Comparison of ENCODE assay signal across 3 cellular contexts in the genomic region with DNA sequence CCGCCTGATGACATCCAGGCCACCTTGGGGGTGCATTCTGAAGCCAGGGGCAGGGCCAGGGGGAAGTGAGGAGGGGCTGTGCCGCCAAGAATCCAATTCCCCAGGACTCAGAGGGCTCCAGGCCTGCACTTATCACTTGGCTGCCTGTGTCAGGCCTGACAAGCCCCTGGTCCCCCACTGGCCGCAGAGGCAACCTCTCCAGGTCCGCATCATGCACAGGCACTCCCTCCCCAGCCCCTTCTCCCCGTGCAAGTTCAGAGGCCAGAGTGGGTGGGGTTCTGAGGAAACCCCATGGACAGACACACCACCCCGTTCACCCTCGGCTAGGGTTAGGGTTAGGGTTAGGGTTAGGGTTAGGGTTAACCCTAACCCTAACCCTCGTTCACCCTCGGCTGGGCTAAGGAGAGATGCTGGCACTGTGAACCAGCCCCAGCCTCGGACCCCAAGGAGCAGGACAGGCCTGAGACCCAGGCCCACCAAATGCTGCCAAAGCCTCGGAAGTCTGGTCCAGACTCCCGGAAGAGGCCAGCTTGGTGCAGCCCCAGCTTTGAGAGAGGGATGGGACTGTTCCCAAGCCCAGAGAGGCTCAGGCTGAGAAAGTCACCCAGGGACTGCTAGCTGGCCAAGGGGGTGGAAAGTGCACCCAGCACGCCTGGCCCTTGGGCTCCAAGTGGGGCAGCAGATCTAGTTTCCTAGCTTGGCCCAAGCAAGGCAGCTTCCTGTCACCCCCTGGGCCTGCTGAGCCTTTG.
TF ChIP-seq lines count a peak whose summit lies in the region.

No MANE protein-coding gene starts in this region.

TF ChIP-seq in GM23338, 12 proteins besides CTCF, POLR2A, EP300 and RAD21 (continues in another document):
- TF ChIP-seq, protein P1, sequence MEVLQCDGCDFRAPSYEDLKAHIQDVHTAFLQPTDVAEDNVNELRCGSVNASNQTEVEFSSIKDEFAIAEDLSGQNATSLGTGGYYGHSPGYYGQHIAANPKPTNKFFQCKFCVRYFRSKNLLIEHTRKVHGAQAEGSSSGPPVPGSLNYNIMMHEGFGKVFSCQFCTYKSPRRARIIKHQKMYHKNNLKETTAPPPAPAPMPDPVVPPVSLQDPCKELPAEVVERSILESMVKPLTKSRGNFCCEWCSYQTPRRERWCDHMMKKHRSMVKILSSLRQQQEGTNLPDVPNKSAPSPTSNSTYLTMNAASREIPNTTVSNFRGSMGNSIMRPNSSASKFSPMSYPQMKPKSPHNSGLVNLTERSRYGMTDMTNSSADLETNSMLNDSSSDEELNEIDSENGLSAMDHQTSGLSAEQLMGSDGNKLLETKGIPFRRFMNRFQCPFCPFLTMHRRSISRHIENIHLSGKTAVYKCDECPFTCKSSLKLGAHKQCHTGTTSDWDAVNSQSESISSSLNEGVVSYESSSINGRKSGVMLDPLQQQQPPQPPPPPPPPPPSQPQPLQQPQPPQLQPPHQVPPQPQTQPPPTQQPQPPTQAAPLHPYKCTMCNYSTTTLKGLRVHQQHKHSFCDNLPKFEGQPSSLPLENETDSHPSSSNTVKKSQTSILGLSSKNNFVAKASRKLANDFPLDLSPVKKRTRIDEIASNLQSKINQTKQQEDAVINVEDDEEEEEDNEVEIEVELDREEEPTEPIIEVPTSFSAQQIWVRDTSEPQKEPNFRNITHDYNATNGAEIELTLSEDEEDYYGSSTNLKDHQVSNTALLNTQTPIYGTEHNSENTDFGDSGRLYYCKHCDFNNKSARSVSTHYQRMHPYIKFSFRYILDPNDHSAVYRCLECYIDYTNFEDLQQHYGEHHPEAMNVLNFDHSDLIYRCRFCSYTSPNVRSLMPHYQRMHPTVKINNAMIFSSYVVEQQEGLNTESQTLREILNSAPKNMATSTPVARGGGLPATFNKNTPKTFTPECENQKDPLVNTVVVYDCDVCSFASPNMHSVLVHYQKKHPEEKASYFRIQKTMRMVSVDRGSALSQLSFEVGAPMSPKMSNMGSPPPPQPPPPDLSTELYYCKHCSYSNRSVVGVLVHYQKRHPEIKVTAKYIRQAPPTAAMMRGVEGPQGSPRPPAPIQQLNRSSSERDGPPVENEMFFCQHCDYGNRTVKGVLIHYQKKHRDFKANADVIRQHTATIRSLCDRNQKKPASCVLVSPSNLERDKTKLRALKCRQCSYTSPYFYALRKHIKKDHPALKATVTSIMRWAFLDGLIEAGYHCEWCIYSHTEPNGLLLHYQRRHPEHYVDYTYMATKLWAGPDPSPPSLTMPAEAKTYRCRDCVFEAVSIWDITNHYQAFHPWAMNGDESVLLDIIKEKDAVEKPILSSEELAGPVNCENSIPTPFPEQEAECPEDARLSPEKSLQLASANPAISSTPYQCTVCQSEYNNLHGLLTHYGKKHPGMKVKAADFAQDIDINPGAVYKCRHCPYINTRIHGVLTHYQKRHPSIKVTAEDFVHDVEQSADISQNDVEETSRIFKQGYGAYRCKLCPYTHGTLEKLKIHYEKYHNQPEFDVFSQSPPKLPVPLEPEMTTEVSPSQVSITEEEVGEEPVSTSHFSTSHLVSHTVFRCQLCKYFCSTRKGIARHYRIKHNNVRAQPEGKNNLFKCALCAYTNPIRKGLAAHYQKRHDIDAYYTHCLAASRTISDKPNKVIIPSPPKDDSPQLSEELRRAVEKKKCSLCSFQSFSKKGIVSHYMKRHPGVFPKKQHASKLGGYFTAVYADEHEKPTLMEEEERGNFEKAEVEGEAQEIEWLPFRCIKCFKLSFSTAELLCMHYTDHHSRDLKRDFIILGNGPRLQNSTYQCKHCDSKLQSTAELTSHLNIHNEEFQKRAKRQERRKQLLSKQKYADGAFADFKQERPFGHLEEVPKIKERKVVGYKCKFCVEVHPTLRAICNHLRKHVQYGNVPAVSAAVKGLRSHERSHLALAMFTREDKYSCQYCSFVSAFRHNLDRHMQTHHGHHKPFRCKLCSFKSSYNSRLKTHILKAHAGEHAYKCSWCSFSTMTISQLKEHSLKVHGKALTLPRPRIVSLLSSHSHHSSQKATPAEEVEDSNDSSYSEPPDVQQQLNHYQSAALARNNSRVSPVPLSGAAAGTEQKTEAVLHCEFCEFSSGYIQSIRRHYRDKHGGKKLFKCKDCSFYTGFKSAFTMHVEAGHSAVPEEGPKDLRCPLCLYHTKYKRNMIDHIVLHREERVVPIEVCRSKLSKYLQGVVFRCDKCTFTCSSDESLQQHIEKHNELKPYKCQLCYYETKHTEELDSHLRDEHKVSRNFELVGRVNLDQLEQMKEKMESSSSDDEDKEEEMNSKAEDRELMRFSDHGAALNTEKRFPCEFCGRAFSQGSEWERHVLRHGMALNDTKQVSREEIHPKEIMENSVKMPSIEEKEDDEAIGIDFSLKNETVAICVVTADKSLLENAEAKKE (CRISPR knock-in tag; IDR thresholded peaks at IDR 0.05), result no peak
- TF ChIP-seq EZH2phosphoT487 (IDR thresholded peaks at IDR 0.05; ENCODE audit: unreplicated experiment) (no peak), STAT1 (IDR thresholded peaks at IDR 0.05; ENCODE audit: unreplicated experiment) (no peak), JUNB (IDR thresholded peaks at IDR 0.05; ENCODE audit: unreplicated experiment) (no peak)

TF ChIP-seq in endothelial cell of umbilical vein, 7 proteins besides CTCF, POLR2A, EP300 and RAD21:
- TF ChIP-seq JUN (IDR thresholded peaks at IDR 0.05; ENCODE audit: borderline replicate concordance, insufficient read depth, insufficient read length, low read depth), result no peak
- no peak for TF ChIP-seq EZH2 (IDR thresholded peaks at IDR 0.05; ENCODE audit: borderline replicate concordance, low read depth, low read length, severe bottlenecking)
- no peak for TF ChIP-seq POLR2AphosphoS5 (IDR thresholded peaks at IDR 0.05; ENCODE audit: insufficient read depth, low read depth, low read length)
- no peak for TF ChIP-seq MYC (IDR thresholded peaks at IDR 0.05; ENCODE audit: low read depth, low read length)
- TF ChIP-seq, protein P2, sequence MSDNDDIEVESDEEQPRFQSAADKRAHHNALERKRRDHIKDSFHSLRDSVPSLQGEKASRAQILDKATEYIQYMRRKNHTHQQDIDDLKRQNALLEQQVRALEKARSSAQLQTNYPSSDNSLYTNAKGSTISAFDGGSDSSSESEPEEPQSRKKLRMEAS (IDR thresholded peaks at IDR 0.05; ENCODE audit: insufficient read depth, insufficient read length), result no peak
- no peak for TF ChIP-seq FOS (IDR thresholded peaks at IDR 0.05; ENCODE audit: borderline replicate concordance, insufficient read depth, low read length)

TF ChIP-seq in HEK293T, 16 proteins besides CTCF, POLR2A, EP300 and RAD21:
- TF ChIP-seq CTBP1 (IDR thresholded peaks at IDR 0.05; ENCODE audit: borderline replicate concordance), result no peak
- TF ChIP-seq FOXK2 (IDR thresholded peaks at IDR 0.05), result no peak
- TF ChIP-seq ARNT (IDR thresholded peaks at IDR 0.05), result no peak
- TF ChIP-seq FOXA1 (IDR thresholded peaks at IDR 0.05), result no peak
- TF ChIP-seq FOXM1 (IDR thresholded peaks at IDR 0.05; ENCODE audit: borderline replicate concordance), result no peak
- no peak for TF ChIP-seq TARDBP (IDR thresholded peaks at IDR 0.05)
- no peak for TF ChIP-seq NFRKB (IDR thresholded peaks at IDR 0.05)
- no peak for TF ChIP-seq BHLHE40 (IDR thresholded peaks at IDR 0.05; ENCODE audit: borderline replicate concordance)
- TF ChIP-seq, protein P3, sequence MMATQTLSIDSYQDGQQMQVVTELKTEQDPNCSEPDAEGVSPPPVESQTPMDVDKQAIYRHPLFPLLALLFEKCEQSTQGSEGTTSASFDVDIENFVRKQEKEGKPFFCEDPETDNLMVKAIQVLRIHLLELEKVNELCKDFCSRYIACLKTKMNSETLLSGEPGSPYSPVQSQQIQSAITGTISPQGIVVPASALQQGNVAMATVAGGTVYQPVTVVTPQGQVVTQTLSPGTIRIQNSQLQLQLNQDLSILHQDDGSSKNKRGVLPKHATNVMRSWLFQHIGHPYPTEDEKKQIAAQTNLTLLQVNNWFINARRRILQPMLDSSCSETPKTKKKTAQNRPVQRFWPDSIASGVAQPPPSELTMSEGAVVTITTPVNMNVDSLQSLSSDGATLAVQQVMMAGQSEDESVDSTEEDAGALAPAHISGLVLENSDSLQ (IDR thresholded peaks at IDR 0.05), result no peak
- no peak for TF ChIP-seq SP1 (IDR thresholded peaks at IDR 0.05)
- no peak for TF ChIP-seq ZNF384 (IDR thresholded peaks at IDR 0.05)
